Comparison of ENCODE assay signal across 1 cellular context in genomic region chr9:99173570-99174504, GRCh38.
TF ChIP-seq lines count a peak whose summit lies in the region.

No MANE protein-coding gene starts in this region.

TF ChIP-seq in WTC11, 78 proteins besides CTCF, POLR2A, EP300 and RAD21 (continued from another document):
- TF ChIP-seq ZNF121 (CRISPR knock-in tag; IDR thresholded peaks at IDR 0.05), result no peak
